28 cellular contexts compared by ENCODE assay signal in the genomic region with DNA sequence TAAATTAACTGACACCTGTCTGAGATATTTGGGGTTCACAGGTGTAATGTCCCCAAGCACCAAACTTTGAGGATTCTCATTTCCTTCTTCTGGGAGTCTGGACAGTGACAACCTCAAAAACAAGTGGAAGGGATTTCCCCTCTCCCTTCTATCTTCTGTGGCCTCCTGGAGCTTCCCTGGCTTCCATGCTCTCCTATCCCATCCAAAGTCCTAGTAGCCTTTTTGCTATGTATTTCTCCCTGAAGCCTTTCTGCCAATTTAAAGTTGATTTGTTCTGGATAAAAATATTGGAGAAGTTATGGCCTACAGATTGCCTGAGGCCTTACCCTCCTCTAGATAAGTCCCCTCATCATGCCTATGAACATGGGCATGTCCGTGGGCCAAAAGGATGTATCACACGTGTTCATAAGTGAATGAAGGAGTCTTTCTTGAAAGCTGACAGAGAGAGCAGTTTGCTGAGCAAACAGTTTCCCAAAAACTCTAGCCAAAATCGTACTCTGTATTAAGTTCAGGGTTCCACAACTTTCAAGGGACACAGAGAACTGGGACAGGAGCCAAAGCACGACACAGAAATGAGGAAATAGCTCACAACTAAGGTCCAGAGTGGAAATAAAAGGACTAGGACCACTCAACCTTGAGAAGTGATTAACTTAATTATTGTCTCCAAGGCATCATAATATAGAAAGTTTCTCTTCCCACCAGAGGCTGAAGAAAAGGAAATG. TPM values are rescaled to one million over a fixed set of nuclear protein-coding genes. Genes with fewer than 3 reads are reported as not detected.
"Had no signal": no experiment of that assay in that cellular context is flagged by ENCODE, and none has a peak within 500 bp of the region (broad histone marks: within the 10 kb centered on the region; RNA-seq: fewer than 3 reads in every experiment).

No MANE protein-coding gene starts in this region.

- DNase-seq: activated CD4-positive, alpha-beta T cell treated with anti-CD3 and anti-CD28 coated beads, Interleukin-2, amount 10 ng/mL, durations not matched to agents 7 days and 5 days; activated CD8-positive, alpha-beta memory T cell treated with anti-CD3 and anti-CD28 coated beads, Interleukin-2, amount 10 ng/mL, durations not matched to agents 7 days and 5 days; activated CD8-positive, alpha-beta T cell treated with anti-CD3 and anti-CD28 coated beads for 36 hours; activated gamma-delta T cell treated with Interleukin-2 at 50 U/mL for 16 hours; activated T-cell treated with anti-CD3 and anti-CD28 coated beads for 4 hours; aorta; central memory CD4-positive, alpha-beta T cell; colonic mucosa; glutamatergic neuron; immature natural killer cell; naive thymus-derived CD8-positive, alpha-beta T cell; retina; stimulated activated CD4-positive, alpha-beta T cell treated with anti-CD3 and anti-CD28 coated beads, Interleukin-12 subunit alpha, Interleukin-12 subunit beta, amount 100 ng/mL, for 4 hours; stimulated activated naive CD8-positive, alpha-beta T cell treated with anti-CD3 and anti-CD28 coated beads, Interleukin-15, amount 100 ng/mL, for 72 hours had no signal

- H3K4me1 Mint-ChIP-seq: brain; immature natural killer cell; neural progenitor cell; stimulated activated effector memory CD8-positive, alpha-beta T cell treated with anti-CD3 and anti-CD28 coated beads, Interleukin-12 subunit alpha, Interleukin-12 subunit beta, amount 100 ng/mL, for 72 hours had no signal

- H3K9me3 ChIP-seq: colonic mucosa, esophagus muscularis mucosa, thoracic aorta, vagina had no signal

- H3K36me3 Mint-ChIP-seq: activated CD8-positive, alpha-beta memory T cell treated with anti-CD3 and anti-CD28 coated beads, Interleukin-2, amount 10 ng/mL, durations not matched to agents 7 days and 5 days; activated naive CD4-positive, alpha-beta T cell treated with anti-CD3 and anti-CD28 coated beads, Interleukin-2, amount 50 U/mL, for 24 hours; brain; immature natural killer cell; naive thymus-derived CD8-positive, alpha-beta T cell; neural progenitor cell; stimulated activated effector memory CD8-positive, alpha-beta T cell treated with anti-CD3 and anti-CD28 coated beads, Interleukin-12 subunit alpha, Interleukin-12 subunit beta, amount 100 ng/mL, for 72 hours; type B pancreatic cell had no signal

- H3K27me3 Mint-ChIP-seq: activated CD4-positive, alpha-beta T cell treated with anti-CD3 and anti-CD28 coated beads, Interleukin-2, amount 10 ng/mL, durations not matched to agents 7 days and 5 days; activated CD8-positive, alpha-beta T cell treated with anti-CD3 and anti-CD28 coated beads for 36 hours; activated naive CD4-positive, alpha-beta T cell treated with anti-CD3 and anti-CD28 coated beads, Interleukin-2, amount 50 U/mL, for 24 hours; naive thymus-derived CD8-positive, alpha-beta T cell; stimulated activated naive CD8-positive, alpha-beta T cell treated with anti-CD3 and anti-CD28 coated beads, Interleukin-15, amount 100 ng/mL, for 72 hours had no signal

- H3K27me3 ChIP-seq: colonic mucosa, esophagus muscularis mucosa, hepatocyte, vagina had no signal

- H3K4me3 ChIP-seq: colonic mucosa, esophagus muscularis mucosa, hepatocyte, neural progenitor cell, thoracic aorta, vagina had no signal

- H3K27ac ChIP-seq: colonic mucosa, esophagus muscularis mucosa, hepatocyte, neural progenitor cell, thoracic aorta, vagina had no signal

- H3K27ac Mint-ChIP-seq: activated CD4-positive, alpha-beta T cell treated with anti-CD3 and anti-CD28 coated beads, Interleukin-2, amount 10 ng/mL, durations not matched to agents 7 days and 5 days; activated CD8-positive, alpha-beta memory T cell treated with anti-CD3 and anti-CD28 coated beads, Interleukin-2, amount 10 ng/mL, durations not matched to agents 7 days and 5 days; activated CD8-positive, alpha-beta T cell treated with anti-CD3 and anti-CD28 coated beads for 36 hours; activated naive CD4-positive, alpha-beta T cell treated with anti-CD3 and anti-CD28 coated beads, Interleukin-2, amount 50 U/mL, for 24 hours; immature natural killer cell; neural progenitor cell; stimulated activated effector memory CD8-positive, alpha-beta T cell treated with anti-CD3 and anti-CD28 coated beads, Interleukin-12 subunit alpha, Interleukin-12 subunit beta, amount 100 ng/mL, for 72 hours; stimulated activated naive CD8-positive, alpha-beta T cell treated with anti-CD3 and anti-CD28 coated beads, Interleukin-15, amount 100 ng/mL, for 72 hours; type B pancreatic cell had no signal

- H3K36me3 ChIP-seq: colonic mucosa, esophagus muscularis mucosa, neural progenitor cell, thoracic aorta, vagina had no signal

- H3K9me3 Mint-ChIP-seq: activated CD4-positive, alpha-beta T cell treated with anti-CD3 and anti-CD28 coated beads, Interleukin-2, amount 10 ng/mL, durations not matched to agents 7 days and 5 days; activated CD8-positive, alpha-beta T cell treated with anti-CD3 and anti-CD28 coated beads for 36 hours; activated naive CD4-positive, alpha-beta T cell treated with anti-CD3 and anti-CD28 coated beads, Interleukin-2, amount 50 U/mL, for 24 hours; brain; immature natural killer cell; naive thymus-derived CD8-positive, alpha-beta T cell; neural progenitor cell; stimulated activated effector memory CD8-positive, alpha-beta T cell treated with anti-CD3 and anti-CD28 coated beads, Interleukin-12 subunit alpha, Interleukin-12 subunit beta, amount 100 ng/mL, for 72 hours; stimulated activated naive CD8-positive, alpha-beta T cell treated with anti-CD3 and anti-CD28 coated beads, Interleukin-15, amount 100 ng/mL, for 72 hours; type B pancreatic cell had no signal

- H3K4me3 Mint-ChIP-seq: activated CD4-positive, alpha-beta T cell treated with anti-CD3 and anti-CD28 coated beads, Interleukin-2, amount 10 ng/mL, durations not matched to agents 7 days and 5 days; activated CD8-positive, alpha-beta memory T cell treated with anti-CD3 and anti-CD28 coated beads, Interleukin-2, amount 10 ng/mL, durations not matched to agents 7 days and 5 days; activated CD8-positive, alpha-beta T cell treated with anti-CD3 and anti-CD28 coated beads for 36 hours; activated naive CD4-positive, alpha-beta T cell treated with anti-CD3 and anti-CD28 coated beads, Interleukin-2, amount 50 U/mL, for 24 hours; immature natural killer cell; naive thymus-derived CD8-positive, alpha-beta T cell; neural progenitor cell; stimulated activated effector memory CD8-positive, alpha-beta T cell treated with anti-CD3 and anti-CD28 coated beads, Interleukin-12 subunit alpha, Interleukin-12 subunit beta, amount 100 ng/mL, for 72 hours; stimulated activated naive CD8-positive, alpha-beta T cell treated with anti-CD3 and anti-CD28 coated beads, Interleukin-15, amount 100 ng/mL, for 72 hours; type B pancreatic cell had no signal

- ATAC-seq: activated CD4-positive, CD25-positive, alpha-beta regulatory T cell treated with anti-CD3 and anti-CD28 coated beads, Interleukin-2, amount 50 U/mL, for 24 hours; activated CD8-positive, alpha-beta memory T cell treated with anti-CD3 and anti-CD28 coated beads, Interleukin-2, amount 10 ng/mL, durations not matched to agents 7 days and 5 days; activated CD8-positive, alpha-beta T cell treated with anti-CD3 and anti-CD28 coated beads for 36 hours; naive thymus-derived CD8-positive, alpha-beta T cell; stimulated activated effector memory CD8-positive, alpha-beta T cell treated with anti-CD3 and anti-CD28 coated beads, Interleukin-12 subunit alpha, Interleukin-12 subunit beta, amount 100 ng/mL, for 72 hours; stimulated activated naive CD8-positive, alpha-beta T cell treated with anti-CD3 and anti-CD28 coated beads, Interleukin-15, amount 100 ng/mL, for 72 hours had no signal

- H3K4me1 ChIP-seq: colonic mucosa, esophagus muscularis mucosa, vagina had no signal

RNA-seq across cellular contexts. Expression of gene HEPACAM, which starts 6.7 kb away (rescaled TPM):
- total RNA-seq: activated CD4-positive, alpha-beta T cell treated with anti-CD3 and anti-CD28 coated beads, Interleukin-2, amount 10 ng/mL, durations not matched to agents 7 days and 5 days; activated CD8-positive, alpha-beta memory T cell treated with anti-CD3 and anti-CD28 coated beads, Interleukin-2, amount 10 ng/mL, durations not matched to agents 7 days and 5 days; naive thymus-derived CD8-positive, alpha-beta T cell; T-helper 2 cell treated with Interferon-gamma antibody and Interleukin-4, amounts not matched to agents 100 ng/mL and 5 ng/mL, for 36 hours had no signal

RNA-seq across cellular contexts. Expression of gene HEPN1, which starts 10.1 kb away (rescaled TPM):
- total RNA-seq: activated CD4-positive, alpha-beta T cell treated with anti-CD3 and anti-CD28 coated beads, Interleukin-2, amount 10 ng/mL, durations not matched to agents 7 days and 5 days; activated CD8-positive, alpha-beta memory T cell treated with anti-CD3 and anti-CD28 coated beads, Interleukin-2, amount 10 ng/mL, durations not matched to agents 7 days and 5 days; activated CD8-positive, alpha-beta T cell treated with anti-CD3 and anti-CD28 coated beads for 36 hours; colonic mucosa; esophagus muscularis mucosa; frontal cortex; hepatocyte; kidney epithelial cell; lower leg skin; naive thymus-derived CD8-positive, alpha-beta T cell; T-helper 2 cell treated with Interferon-gamma antibody and Interleukin-4, amounts not matched to agents 100 ng/mL and 5 ng/mL, for 36 hours; vagina had no signal

RNA-seq across cellular contexts. Expression of gene ROBO4, which starts 31.4 kb away (rescaled TPM):
- total RNA-seq: activated CD4-positive, alpha-beta T cell treated with anti-CD3 and anti-CD28 coated beads, Interleukin-2, amount 10 ng/mL, durations not matched to agents 7 days and 5 days; activated CD8-positive, alpha-beta memory T cell treated with anti-CD3 and anti-CD28 coated beads, Interleukin-2, amount 10 ng/mL, durations not matched to agents 7 days and 5 days; activated CD8-positive, alpha-beta T cell treated with anti-CD3 and anti-CD28 coated beads for 36 hours; naive thymus-derived CD8-positive, alpha-beta T cell had no signal
